1 cellular context compared by ENCODE assay signal in the genomic region with DNA sequence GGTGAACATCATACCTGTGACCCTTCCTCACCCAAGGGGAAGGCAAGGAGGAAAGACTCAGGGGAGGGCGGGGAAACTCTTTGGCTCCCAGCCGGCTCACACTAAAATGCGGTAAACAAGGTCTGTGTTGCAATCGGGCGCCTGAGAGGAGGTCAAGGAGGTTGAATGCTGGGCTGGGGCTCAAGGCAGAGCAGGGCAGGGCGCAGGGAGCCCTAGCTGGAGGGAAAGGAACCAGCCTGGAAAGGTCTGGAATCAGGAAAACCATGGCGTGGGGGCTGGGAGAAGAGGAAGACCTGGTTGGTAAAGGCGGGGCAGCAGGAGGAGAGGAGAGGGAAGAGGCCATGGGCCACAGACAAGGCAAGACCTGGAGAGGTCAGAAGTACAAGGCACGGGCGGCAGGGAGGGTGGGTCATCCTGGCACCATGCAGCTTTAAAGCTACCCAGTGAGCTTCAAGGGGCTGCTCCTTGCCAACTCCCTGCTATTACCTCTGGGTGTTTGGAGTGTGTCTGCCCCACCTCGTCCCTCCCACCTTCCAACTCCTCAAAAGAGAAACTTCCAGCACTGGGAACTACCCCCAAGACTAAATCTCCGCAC.
TF ChIP-seq lines count a peak whose summit lies in the region.

No MANE protein-coding gene starts in this region.

TF ChIP-seq in HepG2, 621 proteins besides CTCF, POLR2A, EP300 and RAD21 (continued from another document and continues in another):
- TF ChIP-seq ZBED4 (CRISPR knock-in tag; IDR thresholded peaks at IDR 0.05; ENCODE audit: borderline replicate concordance) (no peak), TARDBP (CRISPR knock-in tag; IDR thresholded peaks at IDR 0.05) (peak; percentile 71; the same call in 1 of the 2 replicates), AGO2 (optimal IDR thresholded peaks at IDR 0.05; ENCODE audit: low read depth, low read length) (no peak), HOXA3 (CRISPR knock-in tag; IDR thresholded peaks at IDR 0.05) (peak; percentile 60; the same call in 1 of the 2 replicates), ZNF451 (CRISPR knock-in tag; IDR thresholded peaks at IDR 0.05) (no peak), FOXA1 (IDR thresholded peaks at IDR 0.05) (no peak), FOXA1 (CRISPR knock-in tag; IDR thresholded peaks at IDR 0.05) (peak; percentile 78), SIN3B (IDR thresholded peaks at IDR 0.05; ENCODE audit: low read length) (no peak), KDM2A (CRISPR knock-in tag; IDR thresholded peaks at IDR 0.05; ENCODE audit: borderline replicate concordance, low read depth) (peak; percentile 35; the same call in 1 of the 2 replicates), HHEX (CRISPR knock-in tag; IDR thresholded peaks at IDR 0.05) (no peak), DPF2 (CRISPR knock-in tag; IDR thresholded peaks at IDR 0.05; ENCODE audit: borderline replicate concordance, low read depth) (peak; percentile 88), TCF12 (IDR thresholded peaks at IDR 0.05) (no peak), TCF12 (CRISPR knock-in tag; IDR thresholded peaks at IDR 0.05) (no peak), ZNF234 (CRISPR knock-in tag; conservative IDR thresholded peaks at IDR 0.05) (no peak), ZNF235 (CRISPR knock-in tag; IDR thresholded peaks at IDR 0.05; ENCODE audit: borderline replicate concordance) (no peak), NCOA5 (CRISPR knock-in tag; IDR thresholded peaks at IDR 0.05) (no peak), REPIN1 (CRISPR knock-in tag; IDR thresholded peaks at IDR 0.05; ENCODE audit: borderline replicate concordance, low read depth) (no peak), ZNF766 (CRISPR knock-in tag; IDR thresholded peaks at IDR 0.05; ENCODE audit: borderline replicate concordance) (no peak), NFIB (CRISPR knock-in tag; IDR thresholded peaks at IDR 0.05; ENCODE audit: borderline replicate concordance) (no peak), ZNF790 (CRISPR knock-in tag; IDR thresholded peaks at IDR 0.05; ENCODE audit: borderline replicate concordance) (no peak), GLI4 (CRISPR knock-in tag; IDR thresholded peaks at IDR 0.05; ENCODE audit: borderline replicate concordance) (no peak), ARNT (IDR thresholded peaks at IDR 0.05) (no peak), KMT2A (CRISPR knock-in tag; IDR thresholded peaks at IDR 0.05) (no peak), EZH2 (conservative IDR thresholded peaks at IDR 0.05; ENCODE audit: low read depth, low read length) (no peak), NR3C1 (CRISPR knock-in tag; IDR thresholded peaks at IDR 0.05) (no peak), E2F2 (CRISPR knock-in tag; IDR thresholded peaks at IDR 0.05; ENCODE audit: borderline replicate concordance) (no peak), GATAD1 (CRISPR knock-in tag; IDR thresholded peaks at IDR 0.05) (no peak; the same call in 1 of the 2 replicates), ZNF737 (CRISPR knock-in tag; IDR thresholded peaks at IDR 0.05; ENCODE audit: borderline replicate concordance) (no peak), ZNF616 (CRISPR knock-in tag; IDR thresholded peaks at IDR 0.05; ENCODE audit: low read depth) (no peak), SMAD1 (CRISPR knock-in tag; IDR thresholded peaks at IDR 0.05; ENCODE audit: borderline replicate concordance, low read depth) (no peak), FOXK1 (CRISPR knock-in tag; IDR thresholded peaks at IDR 0.05; ENCODE audit: borderline replicate concordance, low read depth) (peak; percentile 93; the same call in 1 of the 2 replicates), ZNF367 (CRISPR knock-in tag; IDR thresholded peaks at IDR 0.05; ENCODE audit: borderline replicate concordance) (no peak), ATF7 (IDR thresholded peaks at IDR 0.05) (no peak), ATF7 (CRISPR knock-in tag; IDR thresholded peaks at IDR 0.05) (0 out of 2 replicates have a peak, but pooled peaks have one; percentile 30), HNRNPK (IDR thresholded peaks at IDR 0.05; ENCODE audit: low read depth, low read length, poor library complexity, severe bottlenecking) (no peak), ZFX (CRISPR knock-in tag; IDR thresholded peaks at IDR 0.05; ENCODE audit: low read depth) (peak; percentile 33), ATF1 (CRISPR knock-in tag; IDR thresholded peaks at IDR 0.05) (no peak), MXD3 (CRISPR knock-in tag; IDR thresholded peaks at IDR 0.05) (no peak; the same call in 1 of the 2 replicates), ZNF720 (CRISPR knock-in tag; IDR thresholded peaks at IDR 0.05) (no peak), ZNF296 (CRISPR knock-in tag; conservative IDR thresholded peaks at IDR 0.05) (no peak), TAF15 (IDR thresholded peaks at IDR 0.05; ENCODE audit: low read depth, low read length, poor library complexity, severe bottlenecking) (no peak), ISL2 (CRISPR knock-in tag; IDR thresholded peaks at IDR 0.05) (0 out of 2 replicates have a peak, but pooled peaks have one; percentile 23), BRCA1 (CRISPR knock-in tag; IDR thresholded peaks at IDR 0.05) (no peak), ZMYM3 (CRISPR knock-in tag; IDR thresholded peaks at IDR 0.05) (peak; percentile 68), RARG (CRISPR knock-in tag; IDR thresholded peaks at IDR 0.05; ENCODE audit: low read depth) (no peak), MTA3 (CRISPR knock-in tag; IDR thresholded peaks at IDR 0.05) (no peak), SP140L (CRISPR knock-in tag; IDR thresholded peaks at IDR 0.05; ENCODE audit: borderline replicate concordance) (no peak), ZNF17 (CRISPR knock-in tag; IDR thresholded peaks at IDR 0.05) (no peak), ZNF224 (CRISPR knock-in tag; IDR thresholded peaks at IDR 0.05) (peak; percentile 42; the same call in 1 of the 2 replicates)
- TF ChIP-seq, protein P1, sequence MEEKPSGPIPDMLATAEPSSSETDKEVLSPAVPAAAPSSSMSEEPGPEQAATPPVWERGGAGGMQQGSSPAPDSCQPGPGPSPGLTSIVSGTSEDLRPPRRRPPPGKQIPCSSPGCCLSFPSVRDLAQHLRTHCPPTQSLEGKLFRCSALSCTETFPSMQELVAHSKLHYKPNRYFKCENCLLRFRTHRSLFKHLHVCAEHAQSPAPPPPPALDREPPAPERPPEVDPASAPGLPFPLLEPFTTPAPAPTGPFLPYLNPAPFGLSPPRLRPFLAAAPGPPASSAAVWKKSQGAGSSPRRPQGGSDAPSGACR (CRISPR knock-in tag; IDR thresholded peaks at IDR 0.05) = peak; percentile 65; the same call in 1 of the 2 replicates
- TF ChIP-seq, protein P2, sequence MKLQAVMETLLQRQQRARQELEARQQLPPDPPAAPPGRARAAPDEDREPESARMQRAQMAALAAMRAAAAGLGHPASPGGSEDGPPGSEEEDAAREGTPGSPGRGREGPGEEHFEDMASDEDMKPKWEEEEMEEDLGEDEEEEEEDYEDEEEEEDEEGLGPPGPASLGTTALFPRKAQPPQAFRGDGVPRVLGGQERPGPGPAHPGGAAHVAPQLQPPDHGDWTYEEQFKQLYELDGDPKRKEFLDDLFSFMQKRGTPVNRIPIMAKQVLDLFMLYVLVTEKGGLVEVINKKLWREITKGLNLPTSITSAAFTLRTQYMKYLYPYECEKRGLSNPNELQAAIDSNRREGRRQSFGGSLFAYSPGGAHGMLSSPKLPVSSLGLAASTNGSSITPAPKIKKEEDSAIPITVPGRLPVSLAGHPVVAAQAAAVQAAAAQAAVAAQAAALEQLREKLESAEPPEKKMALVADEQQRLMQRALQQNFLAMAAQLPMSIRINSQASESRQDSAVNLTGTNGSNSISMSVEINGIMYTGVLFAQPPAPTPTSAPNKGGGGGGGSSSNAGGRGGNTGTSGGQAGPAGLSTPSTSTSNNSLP (IDR thresholded peaks at IDR 0.05; ENCODE audit: low read depth, low read length) = no peak
- TF ChIP-seq, protein P3, sequence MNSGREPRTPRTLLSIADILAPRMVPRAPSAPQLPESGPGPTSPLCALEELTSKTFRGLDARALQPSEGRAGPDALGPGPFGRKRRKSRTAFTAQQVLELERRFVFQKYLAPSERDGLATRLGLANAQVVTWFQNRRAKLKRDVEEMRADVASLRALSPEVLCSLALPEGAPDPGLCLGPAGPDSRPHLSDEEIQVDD (CRISPR knock-in tag; IDR thresholded peaks at IDR 0.05; ENCODE audit: borderline replicate concordance) = no peak
- TF ChIP-seq, protein P4, sequence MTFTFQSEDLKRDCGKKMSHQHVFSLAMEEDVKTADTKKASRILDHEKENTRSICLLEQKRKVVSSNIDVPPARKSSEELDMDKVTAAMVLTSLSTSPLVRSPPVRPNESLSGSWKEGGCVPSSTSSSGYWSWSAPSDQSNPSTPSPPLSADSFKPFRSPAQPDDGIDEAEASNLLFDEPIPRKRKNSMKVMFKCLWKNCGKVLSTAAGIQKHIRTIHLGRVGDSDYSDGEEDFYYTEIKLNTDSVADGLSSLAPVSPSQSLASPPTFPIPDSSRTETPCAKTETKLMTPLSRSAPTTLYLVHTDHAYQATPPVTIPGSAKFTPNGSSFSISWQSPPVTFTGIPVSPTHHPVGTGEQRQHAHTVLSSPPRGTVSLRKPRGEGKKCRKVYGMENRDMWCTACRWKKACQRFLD (CRISPR knock-in tag; IDR thresholded peaks at IDR 0.05; ENCODE audit: borderline replicate concordance) = no peak
- TF ChIP-seq, protein P5, sequence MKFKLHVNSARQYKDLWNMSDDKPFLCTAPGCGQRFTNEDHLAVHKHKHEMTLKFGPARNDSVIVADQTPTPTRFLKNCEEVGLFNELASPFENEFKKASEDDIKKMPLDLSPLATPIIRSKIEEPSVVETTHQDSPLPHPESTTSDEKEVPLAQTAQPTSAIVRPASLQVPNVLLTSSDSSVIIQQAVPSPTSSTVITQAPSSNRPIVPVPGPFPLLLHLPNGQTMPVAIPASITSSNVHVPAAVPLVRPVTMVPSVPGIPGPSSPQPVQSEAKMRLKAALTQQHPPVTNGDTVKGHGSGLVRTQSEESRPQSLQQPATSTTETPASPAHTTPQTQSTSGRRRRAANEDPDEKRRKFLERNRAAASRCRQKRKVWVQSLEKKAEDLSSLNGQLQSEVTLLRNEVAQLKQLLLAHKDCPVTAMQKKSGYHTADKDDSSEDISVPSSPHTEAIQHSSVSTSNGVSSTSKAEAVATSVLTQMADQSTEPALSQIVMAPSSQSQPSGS (CRISPR knock-in tag; IDR thresholded peaks at IDR 0.05) = no peak
- TF ChIP-seq, protein P6, sequence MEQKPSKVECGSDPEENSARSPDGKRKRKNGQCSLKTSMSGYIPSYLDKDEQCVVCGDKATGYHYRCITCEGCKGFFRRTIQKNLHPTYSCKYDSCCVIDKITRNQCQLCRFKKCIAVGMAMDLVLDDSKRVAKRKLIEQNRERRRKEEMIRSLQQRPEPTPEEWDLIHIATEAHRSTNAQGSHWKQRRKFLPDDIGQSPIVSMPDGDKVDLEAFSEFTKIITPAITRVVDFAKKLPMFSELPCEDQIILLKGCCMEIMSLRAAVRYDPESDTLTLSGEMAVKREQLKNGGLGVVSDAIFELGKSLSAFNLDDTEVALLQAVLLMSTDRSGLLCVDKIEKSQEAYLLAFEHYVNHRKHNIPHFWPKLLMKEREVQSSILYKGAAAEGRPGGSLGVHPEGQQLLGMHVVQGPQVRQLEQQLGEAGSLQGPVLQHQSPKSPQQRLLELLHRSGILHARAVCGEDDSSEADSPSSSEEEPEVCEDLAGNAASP (CRISPR knock-in tag; IDR thresholded peaks at IDR 0.05; ENCODE audit: borderline replicate concordance) = peak; percentile 89; the same call in 1 of the 2 replicates
